ENCODE assay signal across 18 cellular contexts in genomic region chr1:20115479-20115878, GRCh38. TPM values are rescaled to one million over a fixed set of nuclear protein-coding genes. Genes with fewer than 3 reads are reported as not detected.
DNase-seq lines count a peak whose midpoint lies in the region; ATAC-seq and TF ChIP-seq lines count a peak whose summit lies in the region.
"Had no signal": no experiment of that assay in that cellular context is flagged by ENCODE, and none has a peak within 500 bp of the region (broad histone marks: within the 10 kb centered on the region; RNA-seq: fewer than 3 reads in every experiment).

No MANE protein-coding gene starts in this region.

- no peaks in the 10 kb centered on the region; the same call in 1 of the 2 replicates for H3K9me2 ChIP-seq in GM23338 (ENCODE audit: insufficient read depth)

- 0 out of 3 replicates have a peak, but pooled peaks cover 3% of the 10 kb centered on the region for H3K9me3 Mint-ChIP-seq in GM23338
- H3K9me3 Mint-ChIP-seq: CD4-positive, alpha-beta memory T cell had no signal

- ATAC-seq in GM23338 (peak; percentile 70), GM21786 (IDR thresholded peaks at IDR 0.05; ENCODE audit: unreplicated experiment) (no peak), left lung (no peak)
- ATAC-seq in stimulated activated naive CD8-positive, alpha-beta T cell treated with anti-CD3 and anti-CD28 coated beads, Interleukin-15, Interleukin-2, amounts not matched to agents 100 U/mL and 50 U/mL, for 24 hours = no peak

- H3K4me1 ChIP-seq in GM23338 (ENCODE audit: insufficient read depth) (no peaks in the 10 kb centered on the region), suprapubic skin (peaks cover 12% of the 10 kb centered on the region), left lung (no peaks in the 10 kb centered on the region)

- H3K79me2 ChIP-seq in GM23338 (replicated peaks; ENCODE audit: insufficient read depth) = no peaks in the 10 kb centered on the region

- DNase-seq in GM23338 (ENCODE audit: low spot score) (peak; percentile 39), NB4 (ENCODE audit: low read depth) (no peak), iPS-NIHi11 (ENCODE audit: low spot score) (peak; percentile 39), suprapubic skin (ENCODE audit: low spot score in 2 of 2) (peak; percentile 28 to 30), left lung (no peak)
- DNase-seq in stimulated activated naive CD8-positive, alpha-beta T cell treated with anti-CD3 and anti-CD28 coated beads, Interleukin-15, Interleukin-2, amounts not matched to agents 100 U/mL and 50 U/mL, for 24 hours = no peak
- DNase-seq: CD4-positive, alpha-beta memory T cell; KBM-7; NCI-H1436; NCI-H1930; NCI-H345; NCI-H524 treated with DMSO at 0.1 percent for 48 hours; PC-9; SIG-M5 had no signal

- no peak for TF ChIP-seq EP300 in suprapubic skin (IDR thresholded peaks at IDR 0.05)

- peaks cover 13% of the 10 kb centered on the region for H3K4me1 Mint-ChIP-seq in GM23338
- H3K4me1 Mint-ChIP-seq: CD4-positive, alpha-beta memory T cell had no signal

- H3K27me3 ChIP-seq in GM23338 (ENCODE audit: insufficient read depth) (no peaks in the 10 kb centered on the region), suprapubic skin (no peaks in the 10 kb centered on the region), left lung (no peaks in the 10 kb centered on the region)
- H3K27me3 ChIP-seq: BLaER1 had no signal

- H3K36me3 Mint-ChIP-seq in GM23338 (ENCODE audit: low read depth) = no peaks in the 10 kb centered on the region
- H3K36me3 Mint-ChIP-seq: CD4-positive, alpha-beta memory T cell had no signal

- H3K4me3 Mint-ChIP-seq in GM23338 = no peak overlapping the region
- H3K4me3 Mint-ChIP-seq: CD4-positive, alpha-beta memory T cell had no signal

- no peaks in the 10 kb centered on the region for H3K9me3 ChIP-seq in suprapubic skin
- no peaks in the 10 kb centered on the region for H3K9me3 ChIP-seq in left lung
- H3K9me3 ChIP-seq: BLaER1 had no signal

- H4K20me1 ChIP-seq in GM23338 (replicated peaks; ENCODE audit: insufficient read depth) = no peaks in the 10 kb centered on the region
- H4K20me1 ChIP-seq: BLaER1 had no signal

- intact Hi-C loops in left lung (cut with DNase I) = no loop called here

- peaks cover 4% of the 10 kb centered on the region for H3K27me3 Mint-ChIP-seq in GM23338 (ENCODE audit: insufficient read depth, low read depth, poor library complexity)

- TF ChIP-seq POLR2A in NB4 (IDR thresholded peaks at IDR 0.05; ENCODE audit: extremely low read depth, insufficient read length) (no peak), suprapubic skin (IDR thresholded peaks at IDR 0.05) (no peak)

- H3K4me2 ChIP-seq in GM23338 = no peak overlapping the region
- H3K4me2 ChIP-seq: BLaER1, PC-9 had no signal

- no peaks in the 10 kb centered on the region for H3F3A ChIP-seq in GM23338 (replicated peaks; ENCODE audit: low read depth)

- H3K27ac ChIP-seq in GM23338 (ENCODE audit: low read depth) (no peak overlapping the region), suprapubic skin (no peak overlapping the region), left lung (no peak overlapping the region)
- H3K27ac ChIP-seq: BLaER1, PC-9, RWPE1 had no signal

- H3K36me3 ChIP-seq in GM23338 (ENCODE audit: insufficient read depth) (no peaks in the 10 kb centered on the region), suprapubic skin (no peaks in the 10 kb centered on the region), left lung (no peaks in the 10 kb centered on the region)
- H3K36me3 ChIP-seq: BLaER1 had no signal

- WGBS in suprapubic skin = 90% methylated on average over 3 of the region's 4 CpGs

- TF ChIP-seq CTCF in GM23338 (conservative IDR thresholded peaks at IDR 0.05; ENCODE audit: low read depth in 2 of 2) = peak; percentile 44 to 63
- TF ChIP-seq CTCF in NB4 (IDR thresholded peaks at IDR 0.05; ENCODE audit: low read depth, low read length) = peak; percentile 11
- no peak for TF ChIP-seq CTCF in suprapubic skin (IDR thresholded peaks at IDR 0.05)
- TF ChIP-seq CTCF in left lung (IDR thresholded peaks at IDR 0.05) = no peak

- H3K4me3 ChIP-seq in GM23338 (no peak overlapping the region), NB4 (ENCODE audit: low read depth, low read length) (no peak overlapping the region), suprapubic skin (no peak overlapping the region), left lung (no peak overlapping the region)
- H3K4me3 ChIP-seq: BLaER1, PC-9 had no signal

- H3K27ac Mint-ChIP-seq in GM23338 = no peak overlapping the region
- H3K27ac Mint-ChIP-seq: CD4-positive, alpha-beta memory T cell had no signal

- no peak overlapping the region for H2AFZ ChIP-seq in GM23338
- H2AFZ ChIP-seq: PC-9 had no signal

TF ChIP-seq in GM23338, 12 proteins besides CTCF, POLR2A, EP300 and RAD21:
- TF ChIP-seq POLR2AphosphoS5 (IDR thresholded peaks at IDR 0.05; ENCODE audit: low read depth) (no peak), ZNF331 (CRISPR knock-in tag; IDR thresholded peaks at IDR 0.05; ENCODE audit: low read depth) (no peak), ZNF114 (CRISPR knock-in tag; IDR thresholded peaks at IDR 0.05) (no peak), NANOG (IDR thresholded peaks at IDR 0.05; ENCODE audit: borderline replicate concordance) (no peak), CREB1 (CRISPR knock-in tag; IDR thresholded peaks at IDR 0.05; ENCODE audit: low read depth) (no peak), JUNB (IDR thresholded peaks at IDR 0.05; ENCODE audit: unreplicated experiment) (no peak)

RNA-seq across cellular contexts. Expression of gene PLA2G2D, which starts 3.9 kb away (rescaled TPM):
- total RNA-seq in GM23338 (2014; rRNA removed; shearing (Covaris generic)) = not detected in 2 replicates
- not detected in 2 replicates for polyA plus RNA-seq in GM23338 (2016; fragmentation: Nextera tagmentation; extraction: Ambion mirVana)
- total RNA-seq in suprapubic skin (not detected), left lung (not detected)
- total RNA-seq: A673; CD4-positive, alpha-beta memory T cell; PC-9 had no signal

RNA-seq across cellular contexts. Expression of gene PLA2G2F, which starts 23.6 kb away (rescaled TPM):
- total RNA-seq in GM23338 (2014; rRNA removed; shearing (Covaris generic)) = not detected in 2 replicates
- not detected in 2 replicates for polyA plus RNA-seq in GM23338 (2016; fragmentation: Nextera tagmentation; extraction: Ambion mirVana)
- total RNA-seq in suprapubic skin (10 to 100 TPM; 11.9 to 33.8 (median 16.7) TPM), left lung (not detected)
- total RNA-seq: A673; CD4-positive, alpha-beta memory T cell had no signal
- polyA plus RNA-seq: CD4-positive, alpha-beta memory T cell had no signal

RNA-seq across cellular contexts. Expression of gene PLA2G5, which starts 45.5 kb away (rescaled TPM):
- 0.16 TPM in 1 of 2 replicates, not detected in the other for total RNA-seq in GM23338 (2014; rRNA removed; shearing (Covaris generic))
- polyA plus RNA-seq in GM23338 (2016; fragmentation: Nextera tagmentation; extraction: Ambion mirVana) = not detected in 2 replicates
- total RNA-seq in suprapubic skin (1 to 10 TPM in 1 of 4 donors, under 1 TPM in 1, not detected in 2; 0.79 to 4.2 TPM), left lung (1 to 10 TPM; 4.9 to 5.5 TPM)
- total RNA-seq: A673; CD4-positive, alpha-beta memory T cell; PC-9 had no signal
- polyA plus RNA-seq: CD4-positive, alpha-beta memory T cell had no signal

Comparison
In these comparisons a context has a peak if more than half of its experiments do, and no peak if none do; other contexts are left out.
1. DNase-seq: peak in GM23338 (single experiment), iPS-NIHi11 (single experiment) and suprapubic skin (2 of 2); none in NB4 (single experiment), stimulated activated naive CD8-positive, alpha-beta T cell treated with anti-CD3 and anti-CD28 coated beads, Interleukin-15, Interleukin-2, amounts not matched to agents 100 U/mL and 50 U/mL, for 24 hours (single experiment) and left lung (0 of 2).
2. CTCF ChIP-seq: peak in GM23338 (2 of 2) and NB4 (single experiment); none in suprapubic skin (0 of 2) and left lung (0 of 2).
3. RNA of gene PLA2G2F, which starts 23.6 kb away (total RNA-seq): 11.9 to 33.8 TPM in suprapubic skin; not detected in GM23338 and not detected in left lung; every median in the first group is over 10 times any median in the second.